ENCODE assay signal across 1 cellular context in the genomic region with DNA sequence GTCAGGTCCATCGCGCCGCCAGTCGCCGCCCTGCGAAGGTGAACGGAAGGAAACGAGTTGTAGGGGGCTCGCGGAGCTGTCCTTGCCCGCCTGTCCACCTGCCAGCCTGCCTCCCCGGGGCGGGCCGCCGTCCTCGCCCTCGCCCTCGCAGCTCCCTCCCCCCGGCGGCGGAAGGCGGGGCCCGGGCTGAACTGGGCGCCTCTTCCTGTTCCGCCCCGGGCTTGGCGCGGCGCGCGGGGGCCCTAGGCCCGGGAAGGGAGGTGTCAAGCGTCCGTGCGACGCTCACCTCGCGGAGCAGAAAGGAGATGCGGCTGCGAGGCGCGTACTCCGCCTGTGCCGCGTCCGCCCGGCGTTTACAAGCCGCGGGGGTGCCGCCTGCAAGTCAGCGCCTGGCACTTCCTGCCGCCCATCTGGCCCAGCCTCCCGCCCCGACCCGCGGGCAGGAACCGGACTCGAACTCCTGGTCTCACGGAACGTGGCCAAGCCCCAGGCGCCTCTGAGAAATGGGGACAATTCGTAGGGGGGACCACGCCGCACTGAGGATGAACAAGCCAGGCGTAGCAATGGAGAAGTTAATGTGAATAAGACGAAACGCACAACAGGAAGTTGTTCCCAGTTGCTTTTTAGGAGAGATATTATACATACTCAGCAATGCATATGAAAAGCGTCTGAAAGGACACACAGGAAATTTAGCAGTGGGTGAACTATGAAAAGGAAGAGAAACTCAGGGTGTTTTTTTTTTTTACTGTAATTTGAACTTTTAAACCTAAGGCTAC.
TF ChIP-seq lines count a peak whose summit lies in the region.

A gene (minus strand): TSS at position 108 of the 776 bp plus-strand sequence. CDS start 97 bp downstream, at position 11.

TF ChIP-seq in H1, 55 proteins besides CTCF, POLR2A, EP300 and RAD21 (continued from another document):
- TF ChIP-seq, protein P1, sequence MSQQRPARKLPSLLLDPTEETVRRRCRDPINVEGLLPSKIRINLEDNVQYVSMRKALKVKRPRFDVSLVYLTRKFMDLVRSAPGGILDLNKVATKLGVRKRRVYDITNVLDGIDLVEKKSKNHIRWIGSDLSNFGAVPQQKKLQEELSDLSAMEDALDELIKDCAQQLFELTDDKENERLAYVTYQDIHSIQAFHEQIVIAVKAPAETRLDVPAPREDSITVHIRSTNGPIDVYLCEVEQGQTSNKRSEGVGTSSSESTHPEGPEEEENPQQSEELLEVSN (IDR thresholded peaks at IDR 0.05): peak; percentile 47
- TF ChIP-seq KDM1A (IDR thresholded peaks at IDR 0.05; ENCODE audit: borderline replicate concordance, low read length): peak; percentile 28; the same call in 1 of the 2 replicates
- no peak; the same call in 1 of the 2 replicates for TF ChIP-seq PHF8 (conservative IDR thresholded peaks at IDR 0.05; ENCODE audit: low read depth, low read length)
- no peak for TF ChIP-seq CBX5 (IDR thresholded peaks at IDR 0.05; ENCODE audit: low read depth, low read length)
- no peak for TF ChIP-seq CHD1 (IDR thresholded peaks at IDR 0.05; ENCODE audit: low read depth, low read length)
- no peak for TF ChIP-seq SUZ12 (IDR thresholded peaks at IDR 0.05; ENCODE audit: low read length)
- no peak for TF ChIP-seq SIRT6 (IDR thresholded peaks at IDR 0.05; ENCODE audit: low read length)
- TF ChIP-seq BACH1 (IDR thresholded peaks at IDR 0.05; ENCODE audit: low read length): no peak
- no peak for TF ChIP-seq BRCA1 (IDR thresholded peaks at IDR 0.05; ENCODE audit: low read depth, low read length)
- TF ChIP-seq CTBP2 (IDR thresholded peaks at IDR 0.05; ENCODE audit: borderline replicate concordance, insufficient read depth, insufficient read length, low read length): peak; percentile 32
- TF ChIP-seq FOSL1 (IDR thresholded peaks at IDR 0.05; ENCODE audit: insufficient read depth, low read depth, low read length): no peak
- no peak for TF ChIP-seq CBX8 (IDR thresholded peaks at IDR 0.05; ENCODE audit: borderline replicate concordance, low read depth, low read length)
- TF ChIP-seq HDAC2 (IDR thresholded peaks at IDR 0.05; ENCODE audit: borderline replicate concordance in 1 of 2, low read depth in 2 of 2, low read length in 2 of 2): 0 out of 4 replicates have a peak, but pooled peaks of 1 of the 2 experiments have one; percentile 9
- TF ChIP-seq SIX5 (IDR thresholded peaks at IDR 0.05; ENCODE audit: low read depth, low read length): no peak
- TF ChIP-seq GTF2F1 (IDR thresholded peaks at IDR 0.05; ENCODE audit: borderline replicate concordance, low read depth, low read length): no peak; the same call in 1 of the 2 replicates
- TF ChIP-seq RFX5 (IDR thresholded peaks at IDR 0.05; ENCODE audit: borderline replicate concordance, low read depth, low read length): no peak
- TF ChIP-seq RBBP5 (IDR thresholded peaks at IDR 0.05; ENCODE audit: borderline replicate concordance, low read depth, low read length): 0 out of 2 replicates have a peak, but pooled peaks have one; percentile 49
- peak; percentile 68 for TF ChIP-seq KDM4A (IDR thresholded peaks at IDR 0.05; ENCODE audit: low read depth, low read length, severe bottlenecking)
- TF ChIP-seq SP4 (IDR thresholded peaks at IDR 0.05; ENCODE audit: low read length): no peak
- no peak for TF ChIP-seq TCF12 (IDR thresholded peaks at IDR 0.05; ENCODE audit: low read depth, low read length)
- TF ChIP-seq HDAC6 (IDR thresholded peaks at IDR 0.05; ENCODE audit: low read depth, low read length): no peak
- no peak for TF ChIP-seq POU5F1 (IDR thresholded peaks at IDR 0.05; ENCODE audit: low read depth, low read length)
- no peak for TF ChIP-seq SRF (IDR thresholded peaks at IDR 0.05; ENCODE audit: low read depth, low read length)
- no peak for TF ChIP-seq SP1 (IDR thresholded peaks at IDR 0.05; ENCODE audit: low read depth, low read length)
- TF ChIP-seq, protein P2, sequence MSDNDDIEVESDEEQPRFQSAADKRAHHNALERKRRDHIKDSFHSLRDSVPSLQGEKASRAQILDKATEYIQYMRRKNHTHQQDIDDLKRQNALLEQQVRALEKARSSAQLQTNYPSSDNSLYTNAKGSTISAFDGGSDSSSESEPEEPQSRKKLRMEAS (IDR thresholded peaks at IDR 0.05): peak; percentile 72; the same call in 1 of the 2 replicates
- TF ChIP-seq JUND (IDR thresholded peaks at IDR 0.05; ENCODE audit: low read length): no peak
- TF ChIP-seq NRF1 (IDR thresholded peaks at IDR 0.05; ENCODE audit: low read depth, low read length): no peak
- 0 out of 2 replicates have a peak, but pooled peaks have one; percentile 28 for TF ChIP-seq TAF1 (IDR thresholded peaks at IDR 0.05; ENCODE audit: low read depth, low read length)
- TF ChIP-seq YY1 (IDR thresholded peaks at IDR 0.05; ENCODE audit: low read depth, low read length): no peak
- TF ChIP-seq MAFK (IDR thresholded peaks at IDR 0.05; ENCODE audit: low read depth, low read length): no peak
- no peak for TF ChIP-seq TEAD4 (IDR thresholded peaks at IDR 0.05; ENCODE audit: low read depth, low read length)
- TF ChIP-seq ASH2L (IDR thresholded peaks at IDR 0.05; ENCODE audit: low read length): peak; percentile 93
- TF ChIP-seq POLR2AphosphoS5 (IDR thresholded peaks at IDR 0.05; ENCODE audit: low read depth, low read length): no peak
- no peak for TF ChIP-seq BCL11A (IDR thresholded peaks at IDR 0.05; ENCODE audit: low read depth in 2 of 2, low read length in 2 of 2)
- no peak for TF ChIP-seq ZNF274 (IDR thresholded peaks at IDR 0.05; ENCODE audit: borderline replicate concordance, extremely low read depth, low read length)
- no peak for TF ChIP-seq EZH2 (IDR thresholded peaks at IDR 0.05; ENCODE audit: low read depth, low read length, severe bottlenecking)
- no peak for TF ChIP-seq TBP (IDR thresholded peaks at IDR 0.05; ENCODE audit: low read depth, low read length)
- TF ChIP-seq SP2 (IDR thresholded peaks at IDR 0.05; ENCODE audit: low read length): no peak
- no peak for TF ChIP-seq KDM5A (IDR thresholded peaks at IDR 0.05; ENCODE audit: low read length)
- TF ChIP-seq GABPA (IDR thresholded peaks at IDR 0.05; ENCODE audit: borderline replicate concordance, insufficient read depth, low read length): 0 out of 2 replicates have a peak, but pooled peaks have one; percentile 10
- TF ChIP-seq NANOG (IDR thresholded peaks at IDR 0.05; ENCODE audit: insufficient read depth, low read depth, low read length, poor library complexity, severe bottlenecking): peak; percentile 1
- TF ChIP-seq JUN (IDR thresholded peaks at IDR 0.05; ENCODE audit: low read depth, low read length): no peak
- TF ChIP-seq, protein P3, sequence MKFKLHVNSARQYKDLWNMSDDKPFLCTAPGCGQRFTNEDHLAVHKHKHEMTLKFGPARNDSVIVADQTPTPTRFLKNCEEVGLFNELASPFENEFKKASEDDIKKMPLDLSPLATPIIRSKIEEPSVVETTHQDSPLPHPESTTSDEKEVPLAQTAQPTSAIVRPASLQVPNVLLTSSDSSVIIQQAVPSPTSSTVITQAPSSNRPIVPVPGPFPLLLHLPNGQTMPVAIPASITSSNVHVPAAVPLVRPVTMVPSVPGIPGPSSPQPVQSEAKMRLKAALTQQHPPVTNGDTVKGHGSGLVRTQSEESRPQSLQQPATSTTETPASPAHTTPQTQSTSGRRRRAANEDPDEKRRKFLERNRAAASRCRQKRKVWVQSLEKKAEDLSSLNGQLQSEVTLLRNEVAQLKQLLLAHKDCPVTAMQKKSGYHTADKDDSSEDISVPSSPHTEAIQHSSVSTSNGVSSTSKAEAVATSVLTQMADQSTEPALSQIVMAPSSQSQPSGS (IDR thresholded peaks at IDR 0.05; ENCODE audit: low read length): no peak
- TF ChIP-seq SAP30 (IDR thresholded peaks at IDR 0.05; ENCODE audit: insufficient read depth, insufficient replicate concordance, low read length): no peak
- TF ChIP-seq, protein P4, sequence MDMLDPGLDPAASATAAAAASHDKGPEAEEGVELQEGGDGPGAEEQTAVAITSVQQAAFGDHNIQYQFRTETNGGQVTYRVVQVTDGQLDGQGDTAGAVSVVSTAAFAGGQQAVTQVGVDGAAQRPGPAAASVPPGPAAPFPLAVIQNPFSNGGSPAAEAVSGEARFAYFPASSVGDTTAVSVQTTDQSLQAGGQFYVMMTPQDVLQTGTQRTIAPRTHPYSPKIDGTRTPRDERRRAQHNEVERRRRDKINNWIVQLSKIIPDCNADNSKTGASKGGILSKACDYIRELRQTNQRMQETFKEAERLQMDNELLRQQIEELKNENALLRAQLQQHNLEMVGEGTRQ (IDR thresholded peaks at IDR 0.05; ENCODE audit: low read length): no peak
- no peak for TF ChIP-seq RNF2 (IDR thresholded peaks at IDR 0.05; ENCODE audit: borderline replicate concordance, low read depth, low read length, missing control alignments, poor library complexity, severe bottlenecking)
- no peak for TF ChIP-seq RXRA (IDR thresholded peaks at IDR 0.05; ENCODE audit: insufficient read depth, low read depth, low read length)
- peak; percentile 7 to 29; a peak in 2 of 4 replicates for TF ChIP-seq SIN3A (conservative IDR thresholded peaks at IDR 0.05 in 1 of 2, IDR thresholded peaks at IDR 0.05 in 1 of 2; ENCODE audit: low read depth in 1 of 2, low read length in 2 of 2)
